ENCODE assay signal across 25 cellular contexts in the genomic region with DNA sequence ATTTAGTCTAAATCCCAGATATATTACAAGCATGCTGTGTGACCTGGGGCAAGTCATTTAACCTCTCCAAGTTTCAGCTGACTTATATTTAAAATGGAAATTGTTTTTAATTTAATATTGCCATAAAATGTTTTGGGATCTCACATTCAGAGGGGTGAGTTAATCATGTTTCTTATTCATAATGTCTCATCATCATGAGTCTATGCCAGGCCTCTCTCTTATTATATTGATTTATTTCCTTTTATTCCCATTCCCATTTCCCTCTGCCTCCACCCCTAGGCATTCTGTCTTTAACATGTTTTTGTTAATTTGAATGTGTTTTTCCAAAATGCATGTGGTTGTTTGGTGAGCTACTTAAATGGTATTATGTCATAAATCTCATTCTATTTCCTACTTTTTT. TPM values are rescaled to one million over a fixed set of nuclear protein-coding genes. Genes with fewer than 3 reads are reported as not detected.
"Had no signal": no experiment of that assay in that cellular context is flagged by ENCODE, and none has a peak within 500 bp of the region (broad histone marks: within the 10 kb centered on the region; RNA-seq: fewer than 3 reads in every experiment).

No MANE protein-coding gene starts in this region.

- H3K27ac Mint-ChIP-seq: activated CD8-positive, alpha-beta T cell treated with anti-CD3 and anti-CD28 coated beads for 36 hours; activated naive CD8-positive, alpha-beta T cell treated with anti-CD3 and anti-CD28 coated beads, Interleukin-2, amount 10 ng/mL, durations not matched to agents 7 days and 5 days; T-helper 1 cell treated with Interleukin-12 subunit alpha and Interleukin-12 subunit beta and Interleukin-4 antibody, amounts not matched to agents 30 μg/mL and 1 μg/mL, for 36 hours had no signal

- H3K27me3 ChIP-seq: body of pancreas had no signal

- ATAC-seq: activated CD4-positive, CD25-positive, alpha-beta regulatory T cell treated with anti-CD3 and anti-CD28 coated beads, Interleukin-2, amount 50 U/mL, for 24 hours; activated CD8-positive, alpha-beta T cell treated with anti-CD3 and anti-CD28 coated beads for 36 hours; body of pancreas had no signal

- H3K9me3 ChIP-seq: adrenal gland, body of pancreas, Peyer's patch had no signal

- H3K4me3 ChIP-seq: adrenal gland, body of pancreas, Peyer's patch had no signal

- H3K27ac ChIP-seq: adrenal gland, body of pancreas, Peyer's patch had no signal

- H3K36me3 ChIP-seq: adrenal gland, Peyer's patch had no signal

- DNase-seq: activated CD4-positive, alpha-beta T cell treated with anti-CD3 and anti-CD28 coated beads for 4 hours; activated CD8-positive, alpha-beta memory T cell treated with anti-CD3 and anti-CD28 coated beads, Interleukin-2, amount 50 U/mL, for 48 hours; activated CD8-positive, alpha-beta T cell treated with anti-CD3 and anti-CD28 coated beads for 36 hours; activated naive CD4-positive, alpha-beta T cell treated with anti-CD3 and anti-CD28 coated beads, Interleukin-2, amount 50 U/mL, for 16 hours; activated naive CD8-positive, alpha-beta T cell treated with anti-CD3 and anti-CD28 coated beads, Interleukin-2, amount 10 ng/mL, durations not matched to agents 7 days and 5 days; activated T-cell treated with anti-CD3 and anti-CD28 coated beads, Interleukin-2, amount 50 U/mL, for 1 hour; aorta; body of pancreas; NCI-H1092; NCI-H1417; NCI-H1694; NCI-H2029; NCI-H2107; NCI-H2171 treated with DMSO at 0.1 percent for 48 hours; NCI-H510A treated with DMSO at 0.1 percent for 48 hours; NCI-H69; NK-92 treated with Interleukin-12 subunit alpha and Interleukin-12 subunit beta, amount 100 ng/mL, for 24 hours; OCI-M1; Peyer's patch; SHP77 had no signal

- H3K36me3 Mint-ChIP-seq: activated naive CD8-positive, alpha-beta T cell treated with anti-CD3 and anti-CD28 coated beads, Interleukin-2, amount 10 ng/mL, durations not matched to agents 7 days and 5 days had no signal

- H3K4me3 Mint-ChIP-seq: activated CD8-positive, alpha-beta T cell treated with anti-CD3 and anti-CD28 coated beads for 36 hours; activated naive CD8-positive, alpha-beta T cell treated with anti-CD3 and anti-CD28 coated beads, Interleukin-2, amount 10 ng/mL, durations not matched to agents 7 days and 5 days; central memory CD8-positive, alpha-beta T cell; T-helper 1 cell treated with Interleukin-12 subunit alpha and Interleukin-12 subunit beta and Interleukin-4 antibody, amounts not matched to agents 30 μg/mL and 1 μg/mL, for 36 hours had no signal

- H3K9me3 Mint-ChIP-seq: activated CD8-positive, alpha-beta T cell treated with anti-CD3 and anti-CD28 coated beads for 36 hours; activated naive CD8-positive, alpha-beta T cell treated with anti-CD3 and anti-CD28 coated beads, Interleukin-2, amount 10 ng/mL, durations not matched to agents 7 days and 5 days; central memory CD8-positive, alpha-beta T cell; T-helper 1 cell treated with Interleukin-12 subunit alpha and Interleukin-12 subunit beta and Interleukin-4 antibody, amounts not matched to agents 30 μg/mL and 1 μg/mL, for 36 hours had no signal

RNA-seq across cellular contexts. Expression of a gene that starts 53.7 kb away (rescaled TPM):
- total RNA-seq: activated CD8-positive, alpha-beta T cell treated with anti-CD3 and anti-CD28 coated beads for 36 hours; activated naive CD8-positive, alpha-beta T cell treated with anti-CD3 and anti-CD28 coated beads, Interleukin-2, amount 10 ng/mL, durations not matched to agents 7 days and 5 days; SK-MEL-5 had no signal
